Comparison of ENCODE assay signal across 19 cellular contexts in the genomic region with DNA sequence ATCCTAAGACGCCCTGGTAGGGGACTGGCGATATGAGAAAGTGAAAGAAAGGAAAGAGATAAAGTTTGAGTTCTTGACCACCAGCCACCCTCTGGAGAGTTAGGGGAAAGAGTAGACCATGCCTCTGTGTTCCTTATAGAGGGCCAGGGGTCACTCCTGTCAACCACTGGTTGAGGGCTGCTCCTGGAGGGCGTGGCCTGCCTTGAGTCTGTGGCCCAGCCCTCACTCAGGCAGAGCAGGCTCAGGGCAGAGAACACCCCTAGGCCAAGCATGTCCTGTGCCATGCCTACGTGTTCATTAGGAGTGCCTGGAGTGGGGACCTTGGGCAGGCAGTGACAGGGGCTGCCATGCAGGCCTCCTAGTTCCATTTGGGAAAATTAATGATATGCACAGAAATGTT.
"Had no signal": no experiment of that assay in that cellular context is flagged by ENCODE, and none has a peak within 500 bp of the region (broad histone marks: within the 10 kb centered on the region; RNA-seq: fewer than 3 reads in every experiment).

No MANE protein-coding gene starts in this region.

- H3K27me3 ChIP-seq: esophagus muscularis mucosa, foreskin keratinocyte, hepatocyte, left lung had no signal

- H3K27ac Mint-ChIP-seq: mesothelial cell of epicardium, naive B cell had no signal

- ATAC-seq: foreskin keratinocyte, gastroesophageal sphincter, heart left ventricle, left cardiac atrium, left lung, left ventricle myocardium superior, mucosa of descending colon had no signal

- DNase-seq: dermis blood vessel endothelial cell; dorsolateral prefrontal cortex; effector CD4-positive, alpha-beta T cell; effector memory CD4-positive, alpha-beta T cell; foreskin keratinocyte; heart left ventricle; hypothalamus; left cardiac atrium; left lung; left ventricle myocardium superior; lower lobe of right lung; mesenchymal stem cell; mucosa of descending colon; naive B cell had no signal

- H3K36me3 Mint-ChIP-seq: mesothelial cell of epicardium, naive B cell had no signal

- H3K9me3 ChIP-seq: esophagus muscularis mucosa, gastroesophageal sphincter, heart left ventricle, left lung, lower lobe of right lung, mucosa of descending colon had no signal

- H2AFZ ChIP-seq: hepatocyte had no signal

- H3K4me1 ChIP-seq: esophagus muscularis mucosa, foreskin keratinocyte, gastroesophageal sphincter, heart left ventricle, left lung, lower lobe of right lung had no signal

- H3K9me3 Mint-ChIP-seq: mesothelial cell of epicardium had no signal

- H3K4me1 Mint-ChIP-seq: mesothelial cell of epicardium, naive B cell had no signal

- H3K36me3 ChIP-seq: esophagus muscularis mucosa, gastroesophageal sphincter, heart left ventricle, left lung, lower lobe of right lung had no signal

- H3K4me2 ChIP-seq: hepatocyte had no signal

- H3K27ac ChIP-seq: coronary artery, dorsolateral prefrontal cortex, esophagus muscularis mucosa, foreskin keratinocyte, gastroesophageal sphincter, heart left ventricle, hepatocyte, left lung, lower lobe of right lung had no signal

- H3K79me2 ChIP-seq: hepatocyte had no signal

- H3K4me3 Mint-ChIP-seq: mesothelial cell of epicardium, naive B cell had no signal

- H3K4me3 ChIP-seq: coronary artery, dorsolateral prefrontal cortex, esophagus muscularis mucosa, gastroesophageal sphincter, heart left ventricle, hepatocyte, left lung, lower lobe of right lung, mucosa of descending colon had no signal
